In genomic region chr22:41834005-41834975, GRCh38 we compare ENCODE assay signal across 8 cellular contexts. TPM values are rescaled to one million over a fixed set of nuclear protein-coding genes. Genes with fewer than 3 reads are reported as not detected.
DNase-seq lines count a peak whose midpoint lies in the region; ATAC-seq, FAIRE-seq and TF ChIP-seq lines count a peak whose summit lies in the region.

No MANE protein-coding gene starts in this region.

- H3K9me3 Mint-ChIP-seq in activated naive CD4-positive, alpha-beta T cell treated with anti-CD3 and anti-CD28 coated beads, Interleukin-2, amount 50 U/mL, for 24 hours, result no peaks in the 10 kb centered on the region
- H3K9me3 Mint-ChIP-seq in activated T-helper 1 cell treated with anti-CD3 and anti-CD28 coated beads, Interleukin-12 subunit alpha, Interleukin-12 subunit beta, Interleukin-2, Interleukin-4 antibody, amounts not matched to agents 30 ng/mL and 10 ng/mL and 1 ng/mL, durations not matched to agents 14 hours and 24 hours and 36 hours, result no peaks in the 10 kb centered on the region

- no peaks in the 10 kb centered on the region for H3K27me3 ChIP-seq in keratinocyte (ENCODE audit: control insufficient read depth, extremely low read depth, insufficient read depth, low read length)
- H3K27me3 ChIP-seq in suprapubic skin, result no peaks in the 10 kb centered on the region

- peaks cover 54% of the 10 kb centered on the region for H3K79me2 ChIP-seq in keratinocyte (ENCODE audit: control insufficient read depth, insufficient read depth, low read length)

- H3K27ac Mint-ChIP-seq in activated naive CD4-positive, alpha-beta T cell treated with anti-CD3 and anti-CD28 coated beads, Interleukin-2, amount 50 U/mL, for 24 hours, result peak overlapping the region; percentile 95
- H3K27ac Mint-ChIP-seq in activated T-helper 1 cell treated with anti-CD3 and anti-CD28 coated beads, Interleukin-12 subunit alpha, Interleukin-12 subunit beta, Interleukin-2, Interleukin-4 antibody, amounts not matched to agents 30 ng/mL and 10 ng/mL and 1 ng/mL, durations not matched to agents 14 hours and 24 hours and 36 hours, result peak overlapping the region; percentile 89

- FAIRE-seq in keratinocyte (lab: Jason Lieb, UNC), result peak; percentile 43

- no peaks in the 10 kb centered on the region for H3K9me3 ChIP-seq in keratinocyte (ENCODE audit: control insufficient read depth, low read depth, low read length)
- H3K9me3 ChIP-seq in suprapubic skin, result no peaks in the 10 kb centered on the region

- peak overlapping the region; percentile 90 for H3K9ac ChIP-seq in keratinocyte (ENCODE audit: control insufficient read depth, extremely low read depth, insufficient read depth, low read length)

- TF ChIP-seq POLR2A in suprapubic skin (IDR thresholded peaks at IDR 0.05), result no peak

- no peak for TF ChIP-seq EP300 in suprapubic skin (IDR thresholded peaks at IDR 0.05)

- peaks cover 59% of the 10 kb centered on the region for H3K4me1 Mint-ChIP-seq in activated naive CD4-positive, alpha-beta T cell treated with anti-CD3 and anti-CD28 coated beads, Interleukin-2, amount 50 U/mL, for 24 hours
- H3K4me1 Mint-ChIP-seq in activated T-helper 1 cell treated with anti-CD3 and anti-CD28 coated beads, Interleukin-12 subunit alpha, Interleukin-12 subunit beta, Interleukin-2, Interleukin-4 antibody, amounts not matched to agents 30 ng/mL and 10 ng/mL and 1 ng/mL, durations not matched to agents 14 hours and 24 hours and 36 hours (ENCODE audit: low read depth), result peaks cover 56% of the 10 kb centered on the region

- H3K4me2 ChIP-seq in keratinocyte (ENCODE audit: control insufficient read depth, extremely low read depth, insufficient read depth, low read depth, low read length), result peak overlapping the region; percentile 98

- peaks cover 52% of the 10 kb centered on the region for H3K4me1 ChIP-seq in keratinocyte (ENCODE audit: control insufficient read depth, extremely low read depth, insufficient read depth, low read length)
- H3K4me1 ChIP-seq in suprapubic skin, result peaks cover 39% of the 10 kb centered on the region

- intact Hi-C loops in activated T-helper 1 cell treated with anti-CD3 and anti-CD28 coated beads, Interleukin-12 subunit alpha, Interleukin-12 subunit beta, Interleukin-2, Interleukin-4 antibody, amounts not matched to agents 30 ng/mL and 10 ng/mL and 1 ng/mL, durations not matched to agents 14 hours and 24 hours and 36 hours (cut with micrococcal nuclease), result no loop called here

- peak overlapping the region; percentile 88 to 90 (median 90) for H3K4me3 ChIP-seq in keratinocyte (ENCODE audit: control insufficient read depth in 2 of 3, extremely low read depth in 1 of 3, insufficient read depth in 2 of 3, low read depth in 1 of 3, low read length in 3 of 3)
- H3K4me3 ChIP-seq in suprapubic skin, result peak overlapping the region; percentile 85

- no peaks in the 10 kb centered on the region for H3K9me1 ChIP-seq in keratinocyte (ENCODE audit: control insufficient read depth, extremely low read depth, insufficient read depth, low read length)

- DNase-seq in activated naive CD4-positive, alpha-beta T cell (lab: John Stamatoyannopoulos, UW), result no peak
- no peak for DNase-seq in activated T-helper 1 cell treated with anti-CD3 and anti-CD28 coated beads, Interleukin-12 subunit alpha, Interleukin-12 subunit beta, Interleukin-2, Interleukin-4 antibody, amounts not matched to agents 30 ng/mL and 10 ng/mL and 1 ng/mL, durations not matched to agents 14 hours and 24 hours and 36 hours (ENCODE audit: low spot score)
- no peak for DNase-seq in keratinocyte (ENCODE audit: low read depth, low spot score)
- DNase-seq in suprapubic skin (ENCODE audit: low spot score in 2 of 2), result no peak
- no peak for DNase-seq in stimulated activated CD4-positive, alpha-beta T cell treated with anti-CD3 and anti-CD28 coated beads, Interleukin-2, amount 100 ng/mL, for 24 hours
- no peak for DNase-seq in activated CD4-positive, alpha-beta T cell treated with anti-CD3 and anti-CD28 coated beads for 48 hours

- H3K36me3 ChIP-seq in keratinocyte (ENCODE audit: control insufficient read depth in 2 of 2, extremely low read depth in 1 of 2, insufficient read depth in 2 of 2, low read length in 2 of 2) (peaks cover 0 to 17% of the 10 kb centered on the region in 2 experiments), suprapubic skin (no peaks in the 10 kb centered on the region)

- no peak for TF ChIP-seq CTCF in keratinocyte (optimal IDR thresholded peaks at IDR 0.05 in 1 of 3, IDR thresholded peaks at IDR 0.05 in 1 of 3, conservative IDR thresholded peaks at IDR 0.05 in 1 of 3; ENCODE audit: extremely low read depth in 1 of 3, insufficient read depth in 2 of 3, low read length in 3 of 3)
- no peak for TF ChIP-seq CTCF in suprapubic skin (IDR thresholded peaks at IDR 0.05)

- H3K36me3 Mint-ChIP-seq in activated naive CD4-positive, alpha-beta T cell treated with anti-CD3 and anti-CD28 coated beads, Interleukin-2, amount 50 U/mL, for 24 hours, result peaks cover 24% of the 10 kb centered on the region
- peaks cover 46% of the 10 kb centered on the region for H3K36me3 Mint-ChIP-seq in activated T-helper 1 cell treated with anti-CD3 and anti-CD28 coated beads, Interleukin-12 subunit alpha, Interleukin-12 subunit beta, Interleukin-2, Interleukin-4 antibody, amounts not matched to agents 30 ng/mL and 10 ng/mL and 1 ng/mL, durations not matched to agents 14 hours and 24 hours and 36 hours (ENCODE audit: low read depth)

- H3K27ac ChIP-seq in keratinocyte (ENCODE audit: control insufficient read depth, insufficient read depth, low read length), result peak overlapping the region; percentile 98
- H3K27ac ChIP-seq in suprapubic skin, result peak overlapping the region; percentile 92

- 25% methylated on average over 14 of the region's 14 CpGs for WGBS in suprapubic skin

- H2AFZ ChIP-seq in keratinocyte (ENCODE audit: control insufficient read depth, low read length), result no peak overlapping the region

- dilution Hi-C loops in keratinocyte (cut with MboI; ENCODE audit: extremely low pct_ligation_motif_present, low sequenced_read_pairs), result no loop called here

- H3K27me3 Mint-ChIP-seq in activated naive CD4-positive, alpha-beta T cell treated with anti-CD3 and anti-CD28 coated beads, Interleukin-2, amount 50 U/mL, for 24 hours, result no peaks in the 10 kb centered on the region
- no peaks in the 10 kb centered on the region for H3K27me3 Mint-ChIP-seq in activated T-helper 1 cell treated with anti-CD3 and anti-CD28 coated beads, Interleukin-12 subunit alpha, Interleukin-12 subunit beta, Interleukin-2, Interleukin-4 antibody, amounts not matched to agents 30 ng/mL and 10 ng/mL and 1 ng/mL, durations not matched to agents 14 hours and 24 hours and 36 hours (ENCODE audit: insufficient read depth)

- peak overlapping the region; percentile 97 for H3K4me3 Mint-ChIP-seq in activated naive CD4-positive, alpha-beta T cell treated with anti-CD3 and anti-CD28 coated beads, Interleukin-2, amount 50 U/mL, for 24 hours
- H3K4me3 Mint-ChIP-seq in activated T-helper 1 cell treated with anti-CD3 and anti-CD28 coated beads, Interleukin-12 subunit alpha, Interleukin-12 subunit beta, Interleukin-2, Interleukin-4 antibody, amounts not matched to agents 30 ng/mL and 10 ng/mL and 1 ng/mL, durations not matched to agents 14 hours and 24 hours and 36 hours, result peak overlapping the region; percentile 96

- no peaks in the 10 kb centered on the region for H4K20me1 ChIP-seq in keratinocyte (ENCODE audit: control insufficient read depth, extremely low read depth, insufficient read depth, low read length)

- no peak for ATAC-seq in GM18909 (IDR thresholded peaks at IDR 0.05; ENCODE audit: poor library complexity, unreplicated experiment)

RNA-seq across cellular contexts. Expression of gene SREBF2, which starts 1.4 kb away (rescaled TPM):
- 235 and 245 TPM in 2 replicates for total RNA-seq in activated T-helper 1 cell treated with anti-CD3 and anti-CD28 coated beads, Interleukin-12 subunit alpha, Interleukin-12 subunit beta, Interleukin-2, Interleukin-4 antibody, amounts not matched to agents 30 ng/mL and 10 ng/mL and 1 ng/mL, durations not matched to agents 14 hours and 24 hours and 36 hours
- 57.5 to 68.4 TPM (median 58.4 TPM) in 3 replicates for polyA plus RNA-seq in keratinocyte
- 19.2 TPM for polyA plus RNA-seq in keratinocyte (2011; ENCODE audit: low read depth)
- 52.9 and 60.9 TPM in 2 replicates for polyA plus RNA-seq in keratinocyte (2011; cell fraction: cytosol; rRNA removed)
- 147 and 198 TPM in 2 replicates for polyA plus RNA-seq in keratinocyte (2011; cell fraction: nucleus; rRNA removed)
- polyA plus RNA-seq in keratinocyte (2012; ENCODE audit: low replicate concordance), result 66.7 and 92.1 TPM in 2 replicates
- 107 to 195 TPM (median 126 TPM) in 3 replicates for polyA minus RNA-seq in keratinocyte
- polyA minus RNA-seq in keratinocyte (2011; cell fraction: cytosol; rRNA and poly(A)+ RNA removed), result 85.4 TPM
- 171 and 181 TPM in 2 replicates for polyA minus RNA-seq in keratinocyte (2011; cell fraction: nucleus; rRNA and poly(A)+ RNA removed)
- total RNA-seq in suprapubic skin, result 100 to 1,000 TPM in 3 of 4 donors, 10 to 100 TPM in 1; 97.5 to 160 (median 146) TPM

RNA-seq across cellular contexts. Expression of gene CCDC134, which starts 33.8 kb away (rescaled TPM):
- 18.0 and 19.6 TPM in 2 replicates for total RNA-seq in activated T-helper 1 cell treated with anti-CD3 and anti-CD28 coated beads, Interleukin-12 subunit alpha, Interleukin-12 subunit beta, Interleukin-2, Interleukin-4 antibody, amounts not matched to agents 30 ng/mL and 10 ng/mL and 1 ng/mL, durations not matched to agents 14 hours and 24 hours and 36 hours
- polyA plus RNA-seq in keratinocyte, result 3.5 to 6.3 TPM (median 4.1 TPM) in 3 replicates
- polyA plus RNA-seq in keratinocyte (2011; ENCODE audit: low read depth), result 0.40 TPM
- polyA plus RNA-seq in keratinocyte (2011; cell fraction: cytosol; rRNA removed), result 1.8 and 2.4 TPM in 2 replicates
- 7.1 and 8.3 TPM in 2 replicates for polyA plus RNA-seq in keratinocyte (2011; cell fraction: nucleus; rRNA removed)
- polyA plus RNA-seq in keratinocyte (2012; ENCODE audit: low replicate concordance), result 0.59 and 5.2 TPM in 2 replicates
- polyA minus RNA-seq in keratinocyte, result 9.2 to 15.3 TPM (median 9.9 TPM) in 3 replicates
- polyA minus RNA-seq in keratinocyte (2011; cell fraction: cytosol; rRNA and poly(A)+ RNA removed), result 7.9 TPM
- 8.3 and 8.9 TPM in 2 replicates for polyA minus RNA-seq in keratinocyte (2011; cell fraction: nucleus; rRNA and poly(A)+ RNA removed)
- total RNA-seq in suprapubic skin, result 10 to 100 TPM; 10.1 to 22.0 (median 15.2) TPM
